In genomic region chr3:191261304-191261638, GRCh38 we compare ENCODE assay signal across 23 cellular contexts.
DNase-seq lines count a peak whose midpoint lies in the region; ATAC-seq, FAIRE-seq and TF ChIP-seq lines count a peak whose summit lies in the region.
"Had no signal": no experiment of that assay in that cellular context is flagged by ENCODE, and none has a peak within 500 bp of the region (broad histone marks: within the 10 kb centered on the region; RNA-seq: fewer than 3 reads in every experiment).

No MANE protein-coding gene starts in this region.

- H3K9me3 ChIP-seq in H9 (ENCODE audit: control insufficient read depth, low read depth, low read length), result no peaks in the 10 kb centered on the region
- H3K9me3 ChIP-seq: BLaER1 treated with 17β-estradiol and CSF1 and Interleukin-3, amounts not matched to agents 10 nM and 100 nM; Caco-2 had no signal

- no peak overlapping the region for H3K4ac ChIP-seq in H9 (ENCODE audit: low read depth, low read length)

- no peak overlapping the region for H3T11ph ChIP-seq in H9 (ENCODE audit: low read length)

- no peak overlapping the region for H2BK5ac ChIP-seq in H9 (ENCODE audit: insufficient read length, low read length)

- H3K4me1 Mint-ChIP-seq in H9 (peaks cover 33 to 60% of the 10 kb centered on the region in 2 experiments), WTC11 (peaks cover 40% of the 10 kb centered on the region)

- H3K9me3 Mint-ChIP-seq in H9 (no peaks in the 10 kb centered on the region; a peak in 1 of 5 replicates), WTC11 (no peaks in the 10 kb centered on the region)

- H2BK120ac ChIP-seq in H9 (ENCODE audit: low read depth, low read length, poor library complexity, severe bottlenecking), result no peak overlapping the region

- peaks cover 7% of the 10 kb centered on the region; the same call in 1 of the 2 replicates for H3K4me1 ChIP-seq in H9 (ENCODE audit: insufficient read depth, low read length)
- H3K4me1 ChIP-seq: Caco-2 had no signal

- H3K4me3 Mint-ChIP-seq in H9 (no peak overlapping the region), WTC11 (no peak overlapping the region)
- H3K4me3 Mint-ChIP-seq: CD4-positive, alpha-beta memory T cell had no signal

- no peak overlapping the region for H4K5ac ChIP-seq in H9 (ENCODE audit: insufficient read length, low read depth, low read length)

- no peaks in the 10 kb centered on the region for H3K79me1 ChIP-seq in H9 (ENCODE audit: insufficient read depth, low read depth, low read length, poor library complexity, severe bottlenecking)

- POLR2A ChIA-PET in WTC11 (lab: Charles Lee), result no interaction called here

- H3K27ac Mint-ChIP-seq in H9 (peak overlapping the region; percentile 92 to 99 (median 92)), WTC11 (peak overlapping the region; percentile 91)
- H3K27ac Mint-ChIP-seq: CD4-positive, alpha-beta memory T cell had no signal

- H3K56ac ChIP-seq in H9 (ENCODE audit: insufficient read length, low read depth, low read length), result no peak overlapping the region

- H4K8ac ChIP-seq in H9 (replicated peaks; ENCODE audit: insufficient read length, low read depth, low read length), result no peak overlapping the region

- H3K14ac ChIP-seq in H9 (ENCODE audit: insufficient read depth, low read length), result no peak overlapping the region

- no peaks in the 10 kb centered on the region for H3K27me3 Mint-ChIP-seq in H9 (ENCODE audit: low read depth)
- H3K27me3 Mint-ChIP-seq in WTC11 (ENCODE audit: low read depth), result no peaks in the 10 kb centered on the region
- H3K27me3 Mint-ChIP-seq: CD4-positive, alpha-beta memory T cell had no signal

- H3K23ac ChIP-seq in H9 (ENCODE audit: insufficient read length, low read depth, low read length), result no peak overlapping the region

- no peak overlapping the region for H2AK5ac ChIP-seq in H9 (ENCODE audit: insufficient read length, low read length)

- H2BK20ac ChIP-seq in H9 (ENCODE audit: low read depth, low read length, poor library complexity, severe bottlenecking), result no peak overlapping the region

- no peaks in the 10 kb centered on the region for H3K27me3 ChIP-seq in H9 (ENCODE audit: insufficient read depth, low read length)
- H3K27me3 ChIP-seq: BLaER1 treated with 17β-estradiol and CSF1 and Interleukin-3, amounts not matched to agents 10 nM and 100 nM had no signal

- no peak overlapping the region for H3K9ac ChIP-seq in H9 (ENCODE audit: extremely low read depth, insufficient read length, low read length)
- H3K9ac ChIP-seq: BLaER1 treated with 17β-estradiol and CSF1 and Interleukin-3, amounts not matched to agents 10 nM and 100 nM had no signal

- H4K91ac ChIP-seq in H9 (ENCODE audit: insufficient read length, low read depth, low read length), result no peak overlapping the region

- no peak overlapping the region for H2AFZ ChIP-seq in H9 (ENCODE audit: low read length)

- no peaks in the 10 kb centered on the region; a peak in 1 of 7 replicates for H3K36me3 Mint-ChIP-seq in H9 (ENCODE audit: insufficient read depth in 1 of 3, low read depth in 3 of 3)
- H3K36me3 Mint-ChIP-seq in WTC11, result no peaks in the 10 kb centered on the region
- H3K36me3 Mint-ChIP-seq: CD4-positive, alpha-beta memory T cell had no signal

- H3K79me2 ChIP-seq in H9 (ENCODE audit: insufficient read depth, low read length), result no peaks in the 10 kb centered on the region

- TF ChIP-seq CTCF in H9 (conservative IDR thresholded peaks at IDR 0.05), result no peak
- TF ChIP-seq CTCF in WTC11 (IDR thresholded peaks at IDR 0.05), result no peak

- H4K20me1 ChIP-seq in H9 (ENCODE audit: control insufficient read depth, insufficient read depth, insufficient read length), result no peaks in the 10 kb centered on the region
- H4K20me1 ChIP-seq: BLaER1 treated with 17β-estradiol and CSF1 and Interleukin-3, amounts not matched to agents 10 nM and 100 nM had no signal

- no peaks in the 10 kb centered on the region for H3K23me2 ChIP-seq in H9 (ENCODE audit: insufficient read length, low read depth, low read length, poor library complexity, severe bottlenecking)

- no peak for DNase-seq in H9
- DNase-seq in WTC11 (ENCODE audit: low spot score), result no peak
- DNase-seq in left lobe of liver (ENCODE audit: low spot score), result no peak
- no peak for DNase-seq in activated CD4-positive, alpha-beta T cell treated with anti-CD3 and anti-CD28 coated beads, Interleukin-2, amount 50 U/mL, for 4 hours
- no peak for DNase-seq in urothelium cell line (ENCODE audit: low spot score)
- no peak for DNase-seq in NOMO-1 treated with DMSO at 0.1 percent for 48 hours (lab: John Stamatoyannopoulos, UW; ENCODE audit: unreplicated experiment)
- DNase-seq: ACHN; Caco-2; CD4-positive, alpha-beta memory T cell; DMS153; GOT3; KG1; NCI-H1092; NCI-H146; NCI-H2029; NCI-H345; NCI-H524; NCI-H774; PC-3; Right ventricle myocardium superior had no signal

- H3K4me2 ChIP-seq in H9 (ENCODE audit: insufficient read depth, insufficient read length, low read length), result no peak overlapping the region
- H3K4me2 ChIP-seq: BLaER1 treated with 17β-estradiol and CSF1 and Interleukin-3, amounts not matched to agents 10 nM and 100 nM had no signal

- H3K27ac ChIP-seq in H9 (ENCODE audit: insufficient read length, low read depth, low read length), result no peak overlapping the region
- H3K27ac ChIP-seq: BLaER1 treated with 17β-estradiol and CSF1 and Interleukin-3, amounts not matched to agents 10 nM and 100 nM had no signal

- FAIRE-seq in urothelium cell line (lab: Jason Lieb, UNC), result no peak
- FAIRE-seq: GM12891 had no signal

- CTCF ChIA-PET in WTC11 (lab: Charles Lee), result no interaction called here

- ATAC-seq in WTC11 (peak; percentile 55), left lobe of liver (peak; percentile 74), HG02678 (IDR thresholded peaks at IDR 0.05; ENCODE audit: unreplicated experiment) (no peak)
- ATAC-seq: PC-3 had no signal

- no peak overlapping the region for H2BK15ac ChIP-seq in H9 (ENCODE audit: low read depth, low read length)

- H2BK12ac ChIP-seq in H9 (ENCODE audit: insufficient read length, low read depth, low read length), result no peak overlapping the region

- no peak overlapping the region for H3K18ac ChIP-seq in H9 (ENCODE audit: insufficient read length, low read depth, low read length)

TF ChIP-seq in WTC11, 78 proteins besides CTCF, POLR2A, EP300 and RAD21 (continues in another document):
- TF ChIP-seq ZNF263 (CRISPR knock-in tag; IDR thresholded peaks at IDR 0.05; ENCODE audit: low read depth) (no peak), E2F5 (CRISPR knock-in tag; IDR thresholded peaks at IDR 0.05) (no peak), ETV6 (CRISPR knock-in tag; IDR thresholded peaks at IDR 0.05) (no peak), ZNF423 (CRISPR knock-in tag; IDR thresholded peaks at IDR 0.05) (no peak), ZNF138 (CRISPR knock-in tag; conservative IDR thresholded peaks at IDR 0.05) (no peak), E2F4 (CRISPR knock-in tag; IDR thresholded peaks at IDR 0.05; ENCODE audit: borderline replicate concordance, low read depth) (no peak), TEAD4 (CRISPR knock-in tag; IDR thresholded peaks at IDR 0.05) (no peak), ZNF416 (CRISPR knock-in tag; IDR thresholded peaks at IDR 0.05) (no peak), JUN (CRISPR knock-in tag; IDR thresholded peaks at IDR 0.05) (no peak), RELA (CRISPR knock-in tag; IDR thresholded peaks at IDR 0.05; ENCODE audit: borderline replicate concordance) (no peak), NFYB (CRISPR knock-in tag; conservative IDR thresholded peaks at IDR 0.05; ENCODE audit: low read depth) (no peak), GABPB1 (CRISPR knock-in tag; IDR thresholded peaks at IDR 0.05) (no peak)
